In the genomic region with DNA sequence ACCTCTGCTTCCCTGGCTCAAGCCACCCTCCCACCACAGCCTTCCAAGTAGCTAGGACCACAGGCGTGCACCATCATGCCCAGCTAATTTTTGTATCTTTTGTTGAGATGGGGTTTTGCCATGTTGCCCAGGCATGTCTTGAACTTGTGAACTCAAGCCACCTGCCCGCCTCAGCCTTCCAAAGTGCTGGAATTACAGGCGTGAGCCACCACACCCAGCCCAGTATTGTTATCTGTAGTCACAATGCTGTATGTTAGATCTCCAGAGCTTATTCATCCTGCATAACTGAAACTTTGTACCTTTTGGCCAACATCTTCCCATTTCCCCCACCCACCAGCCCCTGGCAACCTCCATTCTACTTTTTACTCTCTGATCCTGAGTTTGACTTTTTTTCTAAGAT, we compare ENCODE assay signal across 13 cellular contexts. TPM values are rescaled to one million over a fixed set of nuclear protein-coding genes. Genes with fewer than 3 reads are reported as not detected.
DNase-seq lines count a peak whose midpoint lies in the region; ATAC-seq, FAIRE-seq and TF ChIP-seq lines count a peak whose summit lies in the region.
"Had no signal": no experiment of that assay in that cellular context is flagged by ENCODE, and none has a peak within 500 bp of the region (broad histone marks: within the 10 kb centered on the region; RNA-seq: fewer than 3 reads in every experiment).

No MANE protein-coding gene starts in this region.

- TF ChIP-seq EP300 in K562 (IDR thresholded peaks at IDR 0.05; ENCODE audit: low read length) (no peak), transverse colon (IDR thresholded peaks at IDR 0.05; ENCODE audit: low read depth) (no peak)

- no peak for TF ChIP-seq RAD21 in K562 (CRISPR knock-in tag; conservative IDR thresholded peaks at IDR 0.05 in 1 of 2, IDR thresholded peaks at IDR 0.05 in 1 of 2)

- WGBS in K562 (ENCODE audit: insufficient coverage, low coverage, missing lambda C conversion rate), result 36% methylated on average over 3 of the region's 3 CpGs
- WGBS in transverse colon (ENCODE audit: low coverage in 1 of 2), 2 donors, result 48% methylated on average over 3 of the region's 3 CpGs; no CpG with 5 or more reads in 1 of the 2 donors

- H3K36me3 ChIP-seq in K562 (ENCODE audit: control insufficient read depth, insufficient read depth, low read length) (peaks cover 6% of the 10 kb centered on the region; the same call in 1 of the 3 replicates), left lung (peaks cover 0 to 24% of the 10 kb centered on the region in 2 donors), transverse colon (peaks cover 0 to 20% (median 4%) of the 10 kb centered on the region in 4 donors)

- CTCF ChIA-PET in activated CD4-positive, alpha-beta memory T cell treated with anti-CD3 and anti-CD28 coated beads for 36 hours (lab: Charles Lee), result no interaction called here
- CTCF ChIA-PET in activated CD4-positive, alpha-beta memory T cell treated with anti-CD3 and anti-CD28 coated beads, Interleukin-2, amount 10 ng/mL, durations not matched to agents 7 days and 5 days (lab: Charles Lee), result no interaction called here
- CTCF ChIA-PET in K562 (lab: Yijun Ruan, JAX; ENCODE audit: low intra/inter-chr PET ratio), result no interaction called here

- H3K27me3 ChIP-seq in K562 (ENCODE audit: control insufficient read depth in 2 of 2, insufficient read depth in 2 of 2, low read length in 2 of 2) (no peaks in the 10 kb centered on the region), left lung (no peaks in the 10 kb centered on the region), transverse colon (no peaks in the 10 kb centered on the region)

- TF ChIP-seq CTCF in K562 (IDR thresholded peaks at IDR 0.05 in 2 of 3, conservative IDR thresholded peaks at IDR 0.05 in 1 of 3; ENCODE audit: insufficient read depth in 2 of 3, low read depth in 1 of 3, low read length in 3 of 3) (no peak), left lung (IDR thresholded peaks at IDR 0.05) (no peak), transverse colon (IDR thresholded peaks at IDR 0.05) (no peak)

- no peaks in the 10 kb centered on the region for H3K9me1 ChIP-seq in K562 (ENCODE audit: control insufficient read depth, insufficient read depth, low read length)

- H3K4me1 ChIP-seq in K562 (replicated peaks in 1 of 2; ENCODE audit: control insufficient read depth in 2 of 2, insufficient read depth in 2 of 2, low read length in 2 of 2), result 0 out of 5 replicates have a peak, but pooled peaks cover 0 to 5% of the 10 kb centered on the region in 2 experiments
- H3K4me1 ChIP-seq in left lung, result peaks cover 5 to 19% of the 10 kb centered on the region in 2 donors
- peaks cover 0 to 32% (median 10%) of the 10 kb centered on the region in 4 donors for H3K4me1 ChIP-seq in transverse colon

- no peaks in the 10 kb centered on the region for H4K20me1 ChIP-seq in K562 (replicated peaks; ENCODE audit: control insufficient read depth, insufficient read depth, low read length)

- in situ Hi-C loops in K562 (cut with MboI), result no loop called here
- in situ Hi-C loops in transverse colon (cut with MboI; ENCODE audit: low pct_ligation_motif_present in 1 of 4, low pct_unique_long_range_greater_than_20kb in 1 of 4, low sequenced_read_pairs in 3 of 4), result no loop called here

- H3K9me3 Mint-ChIP-seq in activated CD4-positive, alpha-beta memory T cell treated with anti-CD3 and anti-CD28 coated beads for 36 hours, result no peaks in the 10 kb centered on the region
- no peaks in the 10 kb centered on the region for H3K9me3 Mint-ChIP-seq in activated CD4-positive, alpha-beta memory T cell treated with anti-CD3 and anti-CD28 coated beads, Interleukin-2, amount 10 ng/mL, durations not matched to agents 7 days and 5 days
- H3K9me3 Mint-ChIP-seq: natural killer cell treated with Interleukin-12 subunit alpha and Interleukin-12 subunit beta and Interleukin-15 and Interleukin-18, amount 100 ng/mL, for 72 hours had no signal

- DNase-seq in activated CD4-positive, alpha-beta memory T cell treated with anti-CD3 and anti-CD28 coated beads for 36 hours, result peak; percentile 22
- DNase-seq in activated CD4-positive, alpha-beta memory T cell treated with anti-CD3 and anti-CD28 coated beads, Interleukin-2, amount 10 ng/mL, durations not matched to agents 7 days and 5 days, result no peak
- DNase-seq in K562 (ENCODE audit: extremely low read depth in 1 of 4, low spot score in 3 of 4) (no peak), left lung (no peak), transverse colon (peak; percentile 25), A172 (ENCODE audit: low spot score) (no peak)
- DNase-seq in activated CD8-positive, alpha-beta memory T cell treated with anti-CD3 and anti-CD28 coated beads for 24 hours, result no peak
- DNase-seq: activated CD4-positive, CD25-positive, alpha-beta regulatory T cell treated with anti-CD3 and anti-CD28 coated beads, Interleukin-2, amount 50 U/mL, for 72 hours; effector CD8-positive, alpha-beta T cell; NCI-H1105; NCI-H446 had no signal

- peak overlapping the region; percentile 57 for H3K27ac Mint-ChIP-seq in activated CD4-positive, alpha-beta memory T cell treated with anti-CD3 and anti-CD28 coated beads for 36 hours
- no peak overlapping the region for H3K27ac Mint-ChIP-seq in activated CD4-positive, alpha-beta memory T cell treated with anti-CD3 and anti-CD28 coated beads, Interleukin-2, amount 10 ng/mL, durations not matched to agents 7 days and 5 days
- H3K27ac Mint-ChIP-seq: natural killer cell treated with Interleukin-12 subunit alpha and Interleukin-12 subunit beta and Interleukin-15 and Interleukin-18, amount 100 ng/mL, for 72 hours had no signal

- H3K27me3 Mint-ChIP-seq in activated CD4-positive, alpha-beta memory T cell treated with anti-CD3 and anti-CD28 coated beads for 36 hours, result no peaks in the 10 kb centered on the region
- no peaks in the 10 kb centered on the region for H3K27me3 Mint-ChIP-seq in activated CD4-positive, alpha-beta memory T cell treated with anti-CD3 and anti-CD28 coated beads, Interleukin-2, amount 10 ng/mL, durations not matched to agents 7 days and 5 days
- H3K27me3 Mint-ChIP-seq: natural killer cell treated with Interleukin-12 subunit alpha and Interleukin-12 subunit beta and Interleukin-15 and Interleukin-18, amount 100 ng/mL, for 72 hours had no signal

- H3K4me3 ChIP-seq in K562 (no peak overlapping the region), left lung (no peak overlapping the region), transverse colon (no peak overlapping the region)

- H3K27ac ChIP-seq in K562 (ENCODE audit: extremely low read depth, low read depth, low read length) (no peak overlapping the region), left lung (peak overlapping the region; percentile 43 to 46), transverse colon (peak overlapping the region in 2 of 4 donors; percentile 4 to 37)

- no peak overlapping the region for H3K9ac ChIP-seq in K562 (ENCODE audit: insufficient read depth in 1 of 2, low read depth in 2 of 2, low read length in 2 of 2)

- BruUV-seq in K562 (replicated peaks; lab: Mats Ljungman, UMichigan), result no TSS peak

- no peak overlapping the region for H3K4me3 Mint-ChIP-seq in activated CD4-positive, alpha-beta memory T cell treated with anti-CD3 and anti-CD28 coated beads for 36 hours
- H3K4me3 Mint-ChIP-seq in activated CD4-positive, alpha-beta memory T cell treated with anti-CD3 and anti-CD28 coated beads, Interleukin-2, amount 10 ng/mL, durations not matched to agents 7 days and 5 days, result no peak overlapping the region
- H3K4me3 Mint-ChIP-seq: natural killer cell treated with Interleukin-12 subunit alpha and Interleukin-12 subunit beta and Interleukin-15 and Interleukin-18, amount 100 ng/mL, for 72 hours had no signal

- H3K79me2 ChIP-seq in K562 (ENCODE audit: control insufficient read depth, insufficient read depth, low read length), result no peaks in the 10 kb centered on the region

- ATAC-seq in K562, result no peak; the same call in 2 of the 3 replicates
- peak; percentile 28 for ATAC-seq in left lung
- ATAC-seq in HG02938 (IDR thresholded peaks at IDR 0.05; ENCODE audit: unreplicated experiment), result no peak
- ATAC-seq: natural killer cell treated with Interleukin-12 subunit alpha and Interleukin-12 subunit beta and Interleukin-15 and Interleukin-18, amount 100 ng/mL, for 72 hours had no signal

- POLR2A ChIA-PET in activated CD4-positive, alpha-beta memory T cell treated with anti-CD3 and anti-CD28 coated beads for 36 hours (lab: Charles Lee), result no interaction called here
- POLR2A ChIA-PET in activated CD4-positive, alpha-beta memory T cell treated with anti-CD3 and anti-CD28 coated beads, Interleukin-2, amount 10 ng/mL, durations not matched to agents 7 days and 5 days (lab: Charles Lee), result no interaction called here
- POLR2A ChIA-PET in K562 (lab: Yijun Ruan, JAX), result interaction anchor here (1.4 kb wide), 1 partner anchor 10 kb away, joined by 3 read pairs; no protein-coding TSS in a partner anchor

- intact Hi-C loops in activated CD4-positive, alpha-beta memory T cell treated with anti-CD3 and anti-CD28 coated beads for 36 hours (cut with micrococcal nuclease), result no loop called here
- intact Hi-C loops in K562 (cut with micrococcal nuclease) (no loop called here), left lung (cut with DNase I) (no loop called here), transverse colon (cut with DNase I; ENCODE audit: low total_unique reads) (no loop called here)

- H3K9me3 ChIP-seq in K562 (replicated peaks; ENCODE audit: control insufficient read depth, insufficient read depth, low read depth, low read length), result no peaks in the 10 kb centered on the region
- no peaks in the 10 kb centered on the region for H3K9me3 ChIP-seq in left lung
- H3K9me3 ChIP-seq in transverse colon, result no peaks in the 10 kb centered on the region

- TF ChIP-seq POLR2A in K562 (conservative IDR thresholded peaks at IDR 0.05), result no peak
- TF ChIP-seq POLR2A in transverse colon (IDR thresholded peaks at IDR 0.05), result no peak

- H3K4me1 Mint-ChIP-seq in activated CD4-positive, alpha-beta memory T cell treated with anti-CD3 and anti-CD28 coated beads for 36 hours (ENCODE audit: low read depth), result peaks cover 50% of the 10 kb centered on the region
- H3K4me1 Mint-ChIP-seq in activated CD4-positive, alpha-beta memory T cell treated with anti-CD3 and anti-CD28 coated beads, Interleukin-2, amount 10 ng/mL, durations not matched to agents 7 days and 5 days, result peaks cover 7% of the 10 kb centered on the region

- H3K4me2 ChIP-seq in K562 (ENCODE audit: insufficient read depth, low read length), result peak overlapping the region; percentile 22; the same call in 1 of the 2 replicates

- no peak overlapping the region for H2AFZ ChIP-seq in K562 (ENCODE audit: low read depth, low read length)

- FAIRE-seq in K562 (lab: Jason Lieb, UNC), result no peak

- peaks cover 15% of the 10 kb centered on the region for H3K36me3 Mint-ChIP-seq in activated CD4-positive, alpha-beta memory T cell treated with anti-CD3 and anti-CD28 coated beads for 36 hours
- H3K36me3 Mint-ChIP-seq in activated CD4-positive, alpha-beta memory T cell treated with anti-CD3 and anti-CD28 coated beads, Interleukin-2, amount 10 ng/mL, durations not matched to agents 7 days and 5 days (ENCODE audit: low read depth), result peaks cover 8% of the 10 kb centered on the region
- H3K36me3 Mint-ChIP-seq: natural killer cell treated with Interleukin-12 subunit alpha and Interleukin-12 subunit beta and Interleukin-15 and Interleukin-18, amount 100 ng/mL, for 72 hours had no signal

RNA-seq across cellular contexts. Expression of gene CREBRF, which starts 37.4 kb away (rescaled TPM):
- 10 to 100 TPM; 15.3 to 16.3 TPM for total RNA-seq in activated CD4-positive, alpha-beta memory T cell treated with anti-CD3 and anti-CD28 coated beads for 36 hours
- total RNA-seq in activated CD4-positive, alpha-beta memory T cell treated with anti-CD3 and anti-CD28 coated beads, Interleukin-2, amount 10 ng/mL, durations not matched to agents 7 days and 5 days, result 10 to 100 TPM; 24.2 to 25.4 TPM
- total RNA-seq in K562 (2011; cell fraction: chromatin; rRNA removed; ENCODE audit: low replicate concordance), result 11.5 and 33.0 TPM in 2 replicates
- total RNA-seq in K562 (2011; cell fraction: nucleolus; rRNA removed), result 7.8 and 10.5 TPM in 2 replicates
- 14.4 and 25.6 TPM in 2 replicates for total RNA-seq in K562 (2011; cell fraction: nucleoplasm; rRNA removed)
- total RNA-seq in K562 (2014; rRNA removed) (3.2 and 3.6 TPM in 2 replicates), K562 (2014; rRNA removed; fragmentation: Illumina TruSeq; extraction: Trizol) (4.5 and 6.1 TPM in 2 replicates), K562 (2015; rRNA removed; fragmentation: Illumina TruSeq; extraction: Trizol) (2.9 and 3.1 TPM in 2 replicates), K562 (2021) (3.8 TPM in 2 replicates), left lung (10 to 100 TPM; 21.9 to 34.4 TPM), transverse colon (10 to 100 TPM; 24.3 to 40.6 (median 32.3) TPM)
- polyA plus RNA-seq in K562 (2011; rRNA removed) (4.7 and 4.9 TPM in 2 replicates), K562 (2014; fragmentation: Illumina TruSeq; extraction: Trizol) (2.4 and 4.8 TPM in 2 replicates), K562 (2014; fragmentation: Nextera tagmentation; extraction: Ambion mirVana) (1 to 10 TPM; 1.1 to 1.3 TPM), K562 (2014; rRNA removed) (2.0 and 2.8 TPM in 2 replicates)
- polyA plus RNA-seq in K562 (2011; cell fraction: cytosol; rRNA removed), result 0.85 and 1.8 TPM in 2 replicates
- 8.7 and 9.9 TPM in 2 replicates for polyA plus RNA-seq in K562 (2011; cell fraction: nucleus; rRNA removed)
- polyA plus RNA-seq in K562 (2012), result 2.0 and 5.1 TPM in 2 replicates
- polyA minus RNA-seq in K562 (2011; rRNA and poly(A)+ RNA removed), result 10.9 and 15.9 TPM in 2 replicates
- polyA minus RNA-seq in K562 (2011; cell fraction: cytosol; rRNA and poly(A)+ RNA removed), result 4.4 and 4.5 TPM in 2 replicates
- polyA minus RNA-seq in K562 (2011; cell fraction: nucleus; rRNA and poly(A)+ RNA removed), result 7.5 and 10.6 TPM in 2 replicates
- total RNA-seq in A172 (2014; rRNA removed; shearing (Covaris generic)), result 7.1 and 9.6 TPM in 2 replicates

RNA-seq across cellular contexts. Expression of gene BNIP1, which starts 50.7 kb away (rescaled TPM):
- total RNA-seq in activated CD4-positive, alpha-beta memory T cell treated with anti-CD3 and anti-CD28 coated beads for 36 hours, result 10 to 100 TPM; 19.3 to 20.9 TPM
- total RNA-seq in activated CD4-positive, alpha-beta memory T cell treated with anti-CD3 and anti-CD28 coated beads, Interleukin-2, amount 10 ng/mL, durations not matched to agents 7 days and 5 days, result 10 to 100 TPM; 13.2 to 13.3 TPM
- total RNA-seq in K562 (2011; cell fraction: chromatin; rRNA removed; ENCODE audit: low replicate concordance), result 12.2 and 15.0 TPM in 2 replicates
- total RNA-seq in K562 (2011; cell fraction: nucleolus; rRNA removed), result 13.2 and 15.0 TPM in 2 replicates
- total RNA-seq in K562 (2011; cell fraction: nucleoplasm; rRNA removed), result 14.5 and 20.2 TPM in 2 replicates
- total RNA-seq in K562 (2014; rRNA removed), result 18.8 and 21.0 TPM in 2 replicates
- total RNA-seq in K562 (2014; rRNA removed; fragmentation: Illumina TruSeq; extraction: Trizol), result 25.8 and 26.2 TPM in 2 replicates
- total RNA-seq in K562 (2015; rRNA removed; fragmentation: Illumina TruSeq; extraction: Trizol), result 20.3 and 21.6 TPM in 2 replicates
- 18.9 and 21.3 TPM in 2 replicates for total RNA-seq in K562 (2021)
- 30.5 and 30.6 TPM in 2 replicates for polyA plus RNA-seq in K562 (2011; rRNA removed)
- polyA plus RNA-seq in K562 (2011; cell fraction: cytosol; rRNA removed), result 24.0 and 26.5 TPM in 2 replicates
- polyA plus RNA-seq in K562 (2011; cell fraction: nucleus; rRNA removed), result 15.2 and 16.7 TPM in 2 replicates
- 16.5 and 17.1 TPM in 2 replicates for polyA plus RNA-seq in K562 (2012)
- 26.5 and 27.4 TPM in 2 replicates for polyA plus RNA-seq in K562 (2014; fragmentation: Illumina TruSeq; extraction: Trizol)
- 10 to 100 TPM; 54.9 to 65.0 TPM for polyA plus RNA-seq in K562 (2014; fragmentation: Nextera tagmentation; extraction: Ambion mirVana)
- polyA plus RNA-seq in K562 (2014; rRNA removed), result 23.0 and 23.2 TPM in 2 replicates
- 12.8 and 15.1 TPM in 2 replicates for polyA minus RNA-seq in K562 (2011; rRNA and poly(A)+ RNA removed)
- 4.2 and 5.1 TPM in 2 replicates for polyA minus RNA-seq in K562 (2011; cell fraction: cytosol; rRNA and poly(A)+ RNA removed)
- 3.0 and 5.7 TPM in 2 replicates for polyA minus RNA-seq in K562 (2011; cell fraction: nucleus; rRNA and poly(A)+ RNA removed)
- 10 to 100 TPM; 15.0 to 15.2 TPM for total RNA-seq in left lung
- 1 to 10 TPM in 2 of 4 donors, not detected in 2; 6.0 to 7.2 TPM for total RNA-seq in transverse colon
- 26.4 and 26.5 TPM in 2 replicates for total RNA-seq in A172 (2014; rRNA removed; shearing (Covaris generic))

Comparison
In these comparisons a context has a peak if more than half of its experiments do, and no peak if none do; other contexts are left out.
1. DNase-seq: peak in activated CD4-positive, alpha-beta memory T cell treated with anti-CD3 and anti-CD28 coated beads for 36 hours (single experiment) and transverse colon (single experiment); none in activated CD4-positive, alpha-beta memory T cell treated with anti-CD3 and anti-CD28 coated beads, Interleukin-2, amount 10 ng/mL, durations not matched to agents 7 days and 5 days (single experiment), K562 (0 of 4), left lung (0 of 2), A172 (single experiment) and activated CD8-positive, alpha-beta memory T cell treated with anti-CD3 and anti-CD28 coated beads for 24 hours (single experiment).